In the genomic region with DNA sequence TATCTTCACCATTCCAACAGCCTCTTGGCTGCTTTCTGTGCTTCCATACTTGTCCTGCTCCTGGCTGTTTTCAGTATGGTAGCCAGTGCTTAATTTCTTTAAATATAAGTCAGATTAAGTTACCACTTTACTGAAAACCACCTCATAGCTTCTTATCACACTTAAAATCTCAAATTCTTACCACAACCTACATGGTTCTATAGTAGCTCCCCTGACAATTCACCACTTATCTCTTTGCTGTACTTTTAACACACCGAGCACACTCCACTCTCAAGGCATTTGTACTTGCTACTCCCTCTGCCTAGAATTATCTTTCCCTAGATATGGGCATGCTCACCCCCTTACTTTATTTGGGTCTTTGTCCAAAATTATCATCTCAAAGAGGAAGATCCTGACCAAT, we compare ENCODE assay signal across 28 cellular contexts.
"Had no signal": no experiment of that assay in that cellular context is flagged by ENCODE, and none has a peak within 500 bp of the region (broad histone marks: within the 10 kb centered on the region; RNA-seq: fewer than 3 reads in every experiment).

No MANE protein-coding gene starts in this region.

- H3K27ac ChIP-seq: stomach, suprapubic skin, testis, thoracic aorta, thyroid gland, tibial artery, tibial nerve, transverse colon, upper lobe of left lung, upper lobe of right lung, uterus, vagina had no signal

- H3K4me1 ChIP-seq: suprapubic skin, testis, thyroid gland, tibial artery, tibial nerve, transverse colon, upper lobe of left lung, upper lobe of right lung, uterus, vagina had no signal

- DNase-seq: stimulated activated CD4-positive, alpha-beta T cell treated with anti-CD3 and anti-CD28 coated beads, Interleukin-2, amount 100 ng/mL, for 48 hours; stimulated activated CD4-positive, alpha-beta T cell treated with anti-CD3 and anti-CD28 coated beads, Interleukin-4, amount 100 ng/mL, for 1 hour; stimulated activated CD4-positive, alpha-beta T cell treated with anti-CD3 and anti-CD28 coated beads, Interleukin-4, amount 100 ng/mL, for 24 hours; stimulated activated CD4-positive, alpha-beta T cell treated with anti-CD3 and anti-CD28 coated beads, Interleukin-4, amount 100 ng/mL, for 4 hours; stimulated activated CD8-positive, alpha-beta memory T cell treated with anti-CD3 and anti-CD28 coated beads, Interleukin-4, amount 100 ng/mL, for 48 hours; stimulated activated naive B cell treated with anti-CD40 and anti-IgM and Interleukin-4, amounts not matched to agents 10 μg/mL and 1 μg/mL and 100 μg/mL, for 72 hours; stimulated activated naive CD4-positive, alpha-beta T cell; stimulated activated naive CD4-positive, alpha-beta T cell treated with Interleukin-2 at 50 U/mL for 16 hours; stimulated activated naive CD8-positive, alpha-beta T cell treated with anti-CD3 and anti-CD28 coated beads, Interleukin-15, amount 100 ng/mL, for 72 hours; stimulated activated naive CD8-positive, alpha-beta T cell treated with anti-CD3 and anti-CD28 coated beads, Interleukin-15, Interleukin-2, amounts not matched to agents 100 U/mL and 50 U/mL, for 24 hours; stomach; substantia nigra; testis; thyroid gland; tibial artery; transverse colon; trophoblast cell; upper lobe of left lung; upper lobe of right lung; uterus had no signal

- ATAC-seq: stimulated activated effector memory CD8-positive, alpha-beta T cell treated with anti-CD3 and anti-CD28 coated beads, Interleukin-12 subunit alpha, Interleukin-12 subunit beta, amount 100 ng/mL, for 72 hours; stimulated activated memory B cell treated with anti-CD40 and anti-IgM and Interleukin-4, amounts not matched to agents 10 μg/mL and 1 μg/mL and 100 μg/mL, for 72 hours; stimulated activated naive B cell treated with anti-CD40 and anti-IgM and Interleukin-4, amounts not matched to agents 10 μg/mL and 1 μg/mL and 100 μg/mL, for 72 hours; stimulated activated naive CD8-positive, alpha-beta T cell treated with anti-CD3 and anti-CD28 coated beads, Interleukin-15, amount 100 ng/mL, for 72 hours; stimulated activated naive CD8-positive, alpha-beta T cell treated with anti-CD3 and anti-CD28 coated beads, Interleukin-15, Interleukin-2, amounts not matched to agents 100 U/mL and 50 U/mL, for 24 hours had no signal

- H3K36me3 Mint-ChIP-seq: stimulated activated effector memory CD8-positive, alpha-beta T cell treated with anti-CD3 and anti-CD28 coated beads, Interleukin-12 subunit alpha, Interleukin-12 subunit beta, amount 100 ng/mL, for 72 hours; stimulated activated memory B cell treated with anti-CD40 and anti-IgM and Interleukin-4, amounts not matched to agents 10 μg/mL and 1 μg/mL and 100 μg/mL, for 72 hours; stimulated activated naive B cell treated with anti-CD40 and anti-IgM and Interleukin-4, amounts not matched to agents 10 μg/mL and 1 μg/mL and 100 μg/mL, for 72 hours; type B pancreatic cell had no signal

- H3K4me3 ChIP-seq: stomach, suprapubic skin, testis, thoracic aorta, thyroid gland, tibial artery, tibial nerve, transverse colon, upper lobe of left lung, upper lobe of right lung, uterus, vagina had no signal

- H3K9me3 Mint-ChIP-seq: type B pancreatic cell had no signal

- H3K9me3 ChIP-seq: stomach, suprapubic skin, testis, thoracic aorta, thyroid gland, transverse colon, upper lobe of left lung, upper lobe of right lung, uterus, vagina had no signal

- H3K27me3 Mint-ChIP-seq: stimulated activated memory B cell treated with anti-CD40 and anti-IgM and Interleukin-4, amounts not matched to agents 10 μg/mL and 1 μg/mL and 100 μg/mL, for 72 hours; stimulated activated naive B cell treated with anti-CD40 and anti-IgM and Interleukin-4, amounts not matched to agents 10 μg/mL and 1 μg/mL and 100 μg/mL, for 72 hours; stimulated activated naive CD8-positive, alpha-beta T cell treated with anti-CD3 and anti-CD28 coated beads, Interleukin-15, amount 100 ng/mL, for 72 hours; stimulated activated naive CD8-positive, alpha-beta T cell treated with anti-CD3 and anti-CD28 coated beads, Interleukin-15, Interleukin-2, amounts not matched to agents 100 ng/mL and 50 ng/mL, for 24 hours; type B pancreatic cell had no signal

- H3K4me3 Mint-ChIP-seq: stimulated activated effector memory CD8-positive, alpha-beta T cell treated with anti-CD3 and anti-CD28 coated beads, Interleukin-12 subunit alpha, Interleukin-12 subunit beta, amount 100 ng/mL, for 72 hours; stimulated activated memory B cell treated with anti-CD40 and anti-IgM and Interleukin-4, amounts not matched to agents 10 μg/mL and 1 μg/mL and 100 μg/mL, for 72 hours; stimulated activated naive B cell treated with anti-CD40 and anti-IgM and Interleukin-4, amounts not matched to agents 10 μg/mL and 1 μg/mL and 100 μg/mL, for 72 hours; stimulated activated naive CD8-positive, alpha-beta T cell treated with anti-CD3 and anti-CD28 coated beads, Interleukin-15, amount 100 ng/mL, for 72 hours; stimulated activated naive CD8-positive, alpha-beta T cell treated with anti-CD3 and anti-CD28 coated beads, Interleukin-15, Interleukin-2, amounts not matched to agents 100 ng/mL and 50 ng/mL, for 24 hours; type B pancreatic cell had no signal

- H3K36me3 ChIP-seq: stomach, suprapubic skin, thoracic aorta, thyroid gland, tibial artery, tibial nerve, transverse colon, upper lobe of left lung, upper lobe of right lung, uterus, vagina had no signal

- H3K27ac Mint-ChIP-seq: stimulated activated effector memory CD8-positive, alpha-beta T cell treated with anti-CD3 and anti-CD28 coated beads, Interleukin-12 subunit alpha, Interleukin-12 subunit beta, amount 100 ng/mL, for 72 hours; stimulated activated memory B cell treated with anti-CD40 and anti-IgM and Interleukin-4, amounts not matched to agents 10 μg/mL and 1 μg/mL and 100 μg/mL, for 72 hours; stimulated activated naive B cell treated with anti-CD40 and anti-IgM and Interleukin-4, amounts not matched to agents 10 μg/mL and 1 μg/mL and 100 μg/mL, for 72 hours; stimulated activated naive CD8-positive, alpha-beta T cell treated with anti-CD3 and anti-CD28 coated beads, Interleukin-15, amount 100 ng/mL, for 72 hours; stimulated activated naive CD8-positive, alpha-beta T cell treated with anti-CD3 and anti-CD28 coated beads, Interleukin-15, Interleukin-2, amounts not matched to agents 100 ng/mL and 50 ng/mL, for 24 hours; type B pancreatic cell had no signal

- H3K27me3 ChIP-seq: stomach, suprapubic skin, testis, thyroid gland, tibial artery, tibial nerve, transverse colon, upper lobe of left lung, upper lobe of right lung, uterus, vagina had no signal

- H3K4me1 Mint-ChIP-seq: stimulated activated effector memory CD8-positive, alpha-beta T cell treated with anti-CD3 and anti-CD28 coated beads, Interleukin-12 subunit alpha, Interleukin-12 subunit beta, amount 100 ng/mL, for 72 hours; stimulated activated memory B cell treated with anti-CD40 and anti-IgM and Interleukin-4, amounts not matched to agents 10 μg/mL and 1 μg/mL and 100 μg/mL, for 72 hours; stimulated activated naive B cell treated with anti-CD40 and anti-IgM and Interleukin-4, amounts not matched to agents 10 μg/mL and 1 μg/mL and 100 μg/mL, for 72 hours; stimulated activated naive CD8-positive, alpha-beta T cell treated with anti-CD3 and anti-CD28 coated beads, Interleukin-15, amount 100 ng/mL, for 72 hours had no signal
